In the genomic region with DNA sequence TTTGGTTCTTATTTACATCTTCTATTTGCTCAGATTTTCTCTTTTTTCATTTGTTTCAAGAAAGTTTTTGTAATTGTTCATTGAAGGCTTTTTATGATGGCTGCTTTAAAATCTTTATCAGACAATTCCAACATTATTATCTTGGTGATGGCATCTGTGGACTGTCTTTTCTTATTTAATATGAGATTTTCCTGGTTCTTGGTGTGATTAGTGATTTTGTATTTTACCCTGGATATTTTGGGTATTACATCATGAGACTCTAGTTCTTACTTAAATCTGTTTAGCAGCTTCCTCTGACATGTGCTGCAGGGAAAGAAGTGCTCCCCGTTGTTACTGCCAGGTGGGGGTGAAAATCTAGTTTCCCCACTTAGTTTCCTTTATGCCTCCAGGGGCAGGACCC, we compare ENCODE assay signal across 24 cellular contexts.
"Had no signal": no experiment of that assay in that cellular context is flagged by ENCODE, and none has a peak within 500 bp of the region (broad histone marks: within the 10 kb centered on the region; RNA-seq: fewer than 3 reads in every experiment).

No MANE protein-coding gene starts in this region.

- DNase-seq: colonic mucosa; cortex of kidney; dermis blood vessel endothelial cell; dorsolateral prefrontal cortex; effector CD4-positive, alpha-beta T cell; effector CD8-positive, alpha-beta T cell; effector memory CD4-positive, alpha-beta T cell; effector memory CD8-positive, alpha-beta T cell; endodermal cell; erythroblast; esophagus squamous epithelium; foreskin keratinocyte; foreskin melanocyte; gastrocnemius medialis; glutamatergic neuron; head of caudate nucleus; heart left ventricle; heart right ventricle had no signal

- H3K4me1 Mint-ChIP-seq: endodermal cell had no signal

- H3K9me3 Mint-ChIP-seq: dendritic cell treated with granulocyte-macrophage colony-stimulating factor and Interleukin-4, amounts not matched to agents 40 ng/mL and 50 ng/mL, for 4 days; effector memory CD8-positive, alpha-beta T cell; endodermal cell had no signal

- H3K27ac ChIP-seq: colonic mucosa, coronary artery, dorsolateral prefrontal cortex, epithelial cell of prostate, esophagus muscularis mucosa, esophagus squamous epithelium, foreskin keratinocyte, gastrocnemius medialis, gastroesophageal sphincter, heart left ventricle, heart right ventricle had no signal

- ATAC-seq: effector memory CD8-positive, alpha-beta T cell; esophagus mucosa; foreskin keratinocyte; gastrocnemius medialis; gastroesophageal sphincter; heart left ventricle; heart right ventricle had no signal

- H3K27ac Mint-ChIP-seq: dendritic cell treated with granulocyte-macrophage colony-stimulating factor and Interleukin-4, amounts not matched to agents 40 ng/mL and 50 ng/mL, for 4 days; effector memory CD8-positive, alpha-beta T cell; endodermal cell had no signal

- H3K9me3 ChIP-seq: colonic mucosa, esophagus muscularis mucosa, esophagus squamous epithelium, gastrocnemius medialis, gastroesophageal sphincter, heart left ventricle, heart right ventricle had no signal

- H3K4me3 ChIP-seq: colonic mucosa, coronary artery, dorsolateral prefrontal cortex, esophagus muscularis mucosa, esophagus squamous epithelium, gastrocnemius medialis, gastroesophageal sphincter, heart left ventricle, heart right ventricle had no signal

- H3K4me1 ChIP-seq: colonic mucosa, esophagus muscularis mucosa, esophagus squamous epithelium, foreskin keratinocyte, gastrocnemius medialis, gastroesophageal sphincter, heart left ventricle, heart right ventricle had no signal

- H3K36me3 ChIP-seq: colonic mucosa, esophagus muscularis mucosa, esophagus squamous epithelium, gastrocnemius medialis, gastroesophageal sphincter, heart left ventricle, heart right ventricle had no signal

- H3K27me3 ChIP-seq: colonic mucosa, dorsolateral prefrontal cortex, esophagus muscularis mucosa, esophagus squamous epithelium, foreskin keratinocyte, gastrocnemius medialis, gastroesophageal sphincter, heart left ventricle, heart right ventricle had no signal

- H3K4me3 Mint-ChIP-seq: dendritic cell treated with granulocyte-macrophage colony-stimulating factor and Interleukin-4, amounts not matched to agents 40 ng/mL and 50 ng/mL, for 4 days; effector memory CD8-positive, alpha-beta T cell; endodermal cell had no signal
